In the genomic region with DNA sequence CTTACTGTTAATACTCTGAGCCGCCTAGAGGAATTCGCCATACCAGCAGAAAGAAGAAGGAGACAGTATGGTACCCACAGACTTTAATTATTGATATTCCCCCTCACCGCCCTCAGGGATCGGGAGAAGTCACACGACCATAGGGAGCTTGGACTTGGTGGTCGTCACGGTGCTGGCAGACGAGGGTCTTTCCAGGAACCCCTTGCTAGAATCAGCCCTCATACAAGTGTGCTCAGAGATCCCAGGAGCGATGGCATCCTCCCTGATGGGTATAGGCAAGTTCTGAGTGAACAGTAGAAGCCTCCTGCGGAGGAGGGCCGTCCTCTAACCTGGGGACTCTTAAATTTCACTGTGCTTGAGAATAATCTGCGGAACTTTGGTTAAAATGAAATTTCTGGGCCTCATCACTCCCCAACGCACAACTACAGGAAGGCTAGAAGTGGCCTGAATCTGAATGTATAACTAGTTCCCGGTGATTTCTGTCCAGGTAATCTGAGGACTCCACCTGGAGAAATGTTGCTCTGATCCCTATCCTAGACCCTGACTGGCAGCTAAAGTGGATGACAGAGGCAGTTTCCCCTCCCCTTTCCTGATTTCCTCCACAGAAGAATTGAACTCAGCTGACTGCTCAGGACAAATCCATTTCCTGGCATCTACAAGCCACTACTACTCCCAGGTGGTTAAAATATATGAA, we compare ENCODE assay signal across 9 cellular contexts. TPM values are rescaled to one million over a fixed set of nuclear protein-coding genes. Genes with fewer than 3 reads are reported as not detected.
DNase-seq lines count a peak whose midpoint lies in the region; ATAC-seq and TF ChIP-seq lines count a peak whose summit lies in the region.
"Had no signal": no experiment of that assay in that cellular context is flagged by ENCODE, and none has a peak within 500 bp of the region (broad histone marks: within the 10 kb centered on the region; RNA-seq: fewer than 3 reads in every experiment).

No MANE protein-coding gene starts in this region.

- H3K4me3 Mint-ChIP-seq in CD4-positive, alpha-beta T cell = peak overlapping the region; percentile 94
- H3K4me3 Mint-ChIP-seq in nephron = peak overlapping the region; percentile 82 to 85 (median 83)

- H3K36me3 Mint-ChIP-seq in CD4-positive, alpha-beta T cell (ENCODE audit: low read depth) = peaks cover 5% of the 10 kb centered on the region
- no peaks in the 10 kb centered on the region for H3K36me3 Mint-ChIP-seq in nephron (ENCODE audit: low read depth)

- H3K27me3 Mint-ChIP-seq in CD4-positive, alpha-beta T cell = no peaks in the 10 kb centered on the region
- peaks cover 98% of the 10 kb centered on the region for H3K27me3 Mint-ChIP-seq in nephron (ENCODE audit: low read depth)

- H3K4me1 ChIP-seq in HUES48 (ENCODE audit: control insufficient read depth, insufficient read depth, low read length) = peaks cover 22% of the 10 kb centered on the region

- POLR2A ChIA-PET in CD4-positive, alpha-beta T cell (lab: Charles Lee) = interaction anchor here (1.2 to 4.2 kb wide), 13 partner anchors 9 to 845 kb away, joined by 4 to 89 read pairs (median 6); a partner anchor contains a TSS

- H3K36me3 ChIP-seq in HUES48 (ENCODE audit: control insufficient read depth, insufficient read depth, low read length) = no peaks in the 10 kb centered on the region

- DNase-seq in CD4-positive, alpha-beta T cell = no peak
- no peak for DNase-seq in NCI-H2171 (lab: John Stamatoyannopoulos, UW)
- no peak for DNase-seq in stimulated activated CD4-positive, alpha-beta T cell treated with anti-CD3 and anti-CD28 coated beads, Interleukin-1b, Interleukin-23, amount 100 ng/mL, for 48 hours
- no peak for DNase-seq in HK-2 (ENCODE audit: unreplicated experiment)
- DNase-seq in hypothalamus (lab: John Stamatoyannopoulos, UW) = no peak
- DNase-seq: cortex of kidney had no signal

- CTCF ChIA-PET in CD4-positive, alpha-beta T cell (lab: Charles Lee) = interaction anchor here (1.1 to 2.9 kb wide), 9 partner anchors 9 to 106 kb away, joined by 3 to 60 read pairs (median 12); a partner anchor contains a TSS

- peak overlapping the region; percentile 82 for H3K27ac Mint-ChIP-seq in CD4-positive, alpha-beta T cell
- peak overlapping the region in 1 of 3 experiments; percentile 26 for H3K27ac Mint-ChIP-seq in nephron

- H3K4me1 Mint-ChIP-seq in CD4-positive, alpha-beta T cell (ENCODE audit: low read depth) = peaks cover 5% of the 10 kb centered on the region
- H3K4me1 Mint-ChIP-seq in nephron = peaks cover 22% of the 10 kb centered on the region

- intact Hi-C loops in CD4-positive, alpha-beta T cell (cut with DNase I, micrococcal nuclease) = loop anchor here (5.0 to 10.0 kb wide), 4 partner anchors 55 to 365 kb away; a partner anchor contains a TSS

- no peaks in the 10 kb centered on the region for H3K9me3 ChIP-seq in CD4-positive, alpha-beta T cell (ENCODE audit: control insufficient read depth, low read length)
- no peaks in the 10 kb centered on the region for H3K9me3 ChIP-seq in HUES48 (ENCODE audit: control insufficient read depth, insufficient read depth, low read length)

- ATAC-seq in CD4-positive, alpha-beta T cell (ENCODE audit: poor library complexity) = no peak

- no peaks in the 10 kb centered on the region for H3K9me3 Mint-ChIP-seq in CD4-positive, alpha-beta T cell
- no peaks in the 10 kb centered on the region for H3K9me3 Mint-ChIP-seq in nephron

- H3K27me3 ChIP-seq in CD4-positive, alpha-beta T cell (ENCODE audit: control insufficient read depth, insufficient read depth, low read length) = no peaks in the 10 kb centered on the region
- peaks cover 99% of the 10 kb centered on the region for H3K27me3 ChIP-seq in HUES48 (ENCODE audit: control insufficient read depth, insufficient read depth, low read length)

- no peak for TF ChIP-seq CTCF in CD4-positive, alpha-beta T cell (IDR thresholded peaks at IDR 0.05)
- no peak for TF ChIP-seq CTCF in nephron (IDR thresholded peaks at IDR 0.05; ENCODE audit: unreplicated experiment in 3 of 3)

- no peak overlapping the region for H3K9ac ChIP-seq in HUES48 (ENCODE audit: low read depth, low read length)

- H3K4me3 ChIP-seq in HUES48 (ENCODE audit: low read depth, low read length) = peak overlapping the region; percentile 87

- no peak overlapping the region for H3K27ac ChIP-seq in CD4-positive, alpha-beta T cell (ENCODE audit: low read depth, low read length)
- no peak overlapping the region for H3K27ac ChIP-seq in HUES48 (ENCODE audit: low read depth, low read length)
- H3K27ac ChIP-seq in cingulate gyrus (ENCODE audit: low read depth, low read length) = peak overlapping the region; percentile 3

RNA-seq across cellular contexts. Expression of a gene that starts 4.5 kb away (rescaled TPM):
- under 1 TPM in 1 of 2 experiments, not detected in 1; 0.28 TPM for total RNA-seq in CD4-positive, alpha-beta T cell

RNA-seq across cellular contexts. Expression of a gene that starts 7.8 kb away (rescaled TPM):
- total RNA-seq in CD4-positive, alpha-beta T cell = 1 to 10 TPM in 1 of 2 experiments, under 1 TPM in 1; 0.84 to 1.4 TPM

RNA-seq across cellular contexts. Expression of a gene that starts 14.5 kb away (rescaled TPM):
- under 1 TPM; 0.38 to 0.64 TPM for total RNA-seq in CD4-positive, alpha-beta T cell

RNA-seq across cellular contexts. Expression of a gene that starts 52.7 kb away (rescaled TPM):
- 1 to 10 TPM; 4.2 to 5.1 TPM for total RNA-seq in CD4-positive, alpha-beta T cell
